In the genomic region with DNA sequence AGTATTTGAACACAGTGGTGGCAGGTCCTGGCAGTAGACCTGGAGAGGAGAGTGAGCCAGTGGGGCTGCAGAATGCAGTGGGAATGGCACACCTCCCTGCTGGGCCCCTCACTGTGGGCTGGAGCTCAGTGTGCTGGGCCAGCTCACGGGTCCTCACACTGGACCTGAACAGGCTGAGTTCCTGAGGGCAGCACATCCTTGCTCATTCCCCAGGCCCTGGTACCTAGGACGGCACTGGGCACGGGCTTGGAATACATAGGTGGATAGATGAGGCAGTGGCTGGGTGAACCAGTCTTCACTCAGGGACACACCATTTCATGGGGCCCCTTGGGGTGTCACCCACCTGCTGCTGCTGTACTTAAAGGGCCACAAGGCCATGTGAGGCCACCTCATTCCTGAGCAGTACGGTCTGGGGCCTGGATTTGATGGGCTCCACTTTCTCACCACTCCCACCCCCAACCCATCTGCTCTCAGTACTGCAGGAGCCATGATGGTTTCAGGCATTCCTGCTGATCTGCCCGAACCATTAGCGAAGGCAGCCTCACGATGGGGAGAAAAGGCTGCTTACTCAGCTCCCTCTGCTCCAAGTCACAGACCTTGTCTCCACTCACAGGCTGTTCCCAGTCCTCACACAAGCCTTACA, we compare ENCODE assay signal across 17 cellular contexts. TPM values are rescaled to one million over a fixed set of nuclear protein-coding genes. Genes with fewer than 3 reads are reported as not detected.
A peak's percentile ranks its signal among the peaks of the same experiment; 100 is the strongest.
DNase-seq lines count a peak whose midpoint lies in the region; ATAC-seq, FAIRE-seq and TF ChIP-seq lines count a peak whose summit lies in the region.
"Had no signal": no experiment of that assay in that cellular context is flagged by ENCODE, and none has a peak within 500 bp of the region (broad histone marks: within the 10 kb centered on the region; RNA-seq: fewer than 3 reads in every experiment).

No MANE protein-coding gene starts in this region.

- peak overlapping the region; percentile 12 for H3K4me2 ChIP-seq in keratinocyte (ENCODE audit: control insufficient read depth, extremely low read depth, insufficient read depth, low read depth, low read length)

- H3K9me1 ChIP-seq in keratinocyte (ENCODE audit: control insufficient read depth, extremely low read depth, insufficient read depth, low read length), result no peaks in the 10 kb centered on the region

- H3K36me3 ChIP-seq in keratinocyte (ENCODE audit: control insufficient read depth in 2 of 2, extremely low read depth in 1 of 2, insufficient read depth in 2 of 2, low read length in 2 of 2) (peaks cover 8 to 9% of the 10 kb centered on the region in 2 experiments), stomach smooth muscle (ENCODE audit: control insufficient read depth in 2 of 2, insufficient read depth in 2 of 2, low read length in 2 of 2) (peaks cover 7 to 9% of the 10 kb centered on the region in 2 donors), thyroid gland (no peaks in the 10 kb centered on the region)

- no peaks in the 10 kb centered on the region for H3K27me3 ChIP-seq in keratinocyte (ENCODE audit: control insufficient read depth, extremely low read depth, insufficient read depth, low read length)
- no peaks in the 10 kb centered on the region for H3K27me3 ChIP-seq in stomach smooth muscle (ENCODE audit: control insufficient read depth in 1 of 2, insufficient read depth in 2 of 2, low read length in 2 of 2)
- H3K27me3 ChIP-seq in thyroid gland, result no peaks in the 10 kb centered on the region

- TF ChIP-seq CTCF in keratinocyte (optimal IDR thresholded peaks at IDR 0.05 in 1 of 3, IDR thresholded peaks at IDR 0.05 in 1 of 3, conservative IDR thresholded peaks at IDR 0.05 in 1 of 3; ENCODE audit: extremely low read depth in 1 of 3, insufficient read depth in 2 of 3, low read length in 3 of 3) (no peak), thyroid gland (IDR thresholded peaks at IDR 0.05) (no peak)

- H3K27me3 Mint-ChIP-seq in activated naive CD8-positive, alpha-beta T cell treated with anti-CD3 and anti-CD28 coated beads for 36 hours, result no peaks in the 10 kb centered on the region
- no peaks in the 10 kb centered on the region for H3K27me3 Mint-ChIP-seq in activated naive CD8-positive, alpha-beta T cell treated with anti-CD3 and anti-CD28 coated beads, Interleukin-2, amount 50 U/mL, for 24 hours
- H3K27me3 Mint-ChIP-seq in T-helper 17 cell, result no peaks in the 10 kb centered on the region
- H3K27me3 Mint-ChIP-seq: natural killer cell treated with Interleukin-12 subunit alpha and Interleukin-12 subunit beta and Interleukin-15 and Interleukin-18, amount 100 ng/mL, for 72 hours had no signal

- H3K27ac ChIP-seq in keratinocyte (ENCODE audit: control insufficient read depth, insufficient read depth, low read length) (no peak overlapping the region), stomach smooth muscle (ENCODE audit: low read length) (peak overlapping the region; percentile 41), thyroid gland (no peak overlapping the region)

- peaks cover 22% of the 10 kb centered on the region for H3K4me1 Mint-ChIP-seq in activated naive CD8-positive, alpha-beta T cell treated with anti-CD3 and anti-CD28 coated beads for 36 hours
- H3K4me1 Mint-ChIP-seq in activated naive CD8-positive, alpha-beta T cell treated with anti-CD3 and anti-CD28 coated beads, Interleukin-2, amount 50 U/mL, for 24 hours, result peaks cover 31% of the 10 kb centered on the region
- peaks cover 30% of the 10 kb centered on the region for H3K4me1 Mint-ChIP-seq in T-helper 17 cell

- dilution Hi-C loops in keratinocyte (cut with MboI; ENCODE audit: extremely low pct_ligation_motif_present, low sequenced_read_pairs), result no loop called here

- no peak overlapping the region for H3K4me3 ChIP-seq in keratinocyte (ENCODE audit: control insufficient read depth in 2 of 3, extremely low read depth in 1 of 3, insufficient read depth in 2 of 3, low read depth in 1 of 3, low read length in 3 of 3)
- no peak overlapping the region for H3K4me3 ChIP-seq in stomach smooth muscle (ENCODE audit: low read length in 2 of 2)
- no peak overlapping the region for H3K4me3 ChIP-seq in thyroid gland (replicated peaks in 1 of 3)

- H3K9me3 ChIP-seq in T-helper 17 cell (ENCODE audit: control insufficient read depth, low read length, poor library complexity, severe bottlenecking) (no peaks in the 10 kb centered on the region), keratinocyte (ENCODE audit: control insufficient read depth, low read depth, low read length) (no peaks in the 10 kb centered on the region), stomach smooth muscle (ENCODE audit: control insufficient read depth in 2 of 2, low read length in 2 of 2) (no peaks in the 10 kb centered on the region), thyroid gland (no peaks in the 10 kb centered on the region)

- no peak for FAIRE-seq in keratinocyte (lab: Jason Lieb, UNC)
- FAIRE-seq: bronchial epithelial cell, HTR-8/SVneo, islet of Langerhans had no signal

- ATAC-seq in activated naive CD8-positive, alpha-beta T cell treated with anti-CD3 and anti-CD28 coated beads, Interleukin-2, amount 50 U/mL, for 24 hours, result no peak
- no peak for ATAC-seq in T-helper 17 cell
- ATAC-seq in HG02623 (IDR thresholded peaks at IDR 0.05; ENCODE audit: unreplicated experiment), result no peak
- ATAC-seq: natural killer cell treated with Interleukin-12 subunit alpha and Interleukin-12 subunit beta and Interleukin-15 and Interleukin-18, amount 100 ng/mL, for 72 hours; right cardiac atrium had no signal

- no peak for DNase-seq in activated naive CD8-positive, alpha-beta T cell treated with anti-CD3 and anti-CD28 coated beads for 36 hours
- no peak for DNase-seq in activated naive CD8-positive, alpha-beta T cell treated with anti-CD3 and anti-CD28 coated beads, Interleukin-2, amount 50 U/mL, for 24 hours
- DNase-seq in T-helper 17 cell, result no peak
- no peak for DNase-seq in keratinocyte (ENCODE audit: low read depth, low spot score)
- DNase-seq in thyroid gland, result no peak
- no peak for DNase-seq in hypothalamus (lab: John Stamatoyannopoulos, UW)
- DNase-seq: activated CD4-positive, CD25-positive, alpha-beta regulatory T cell treated with anti-CD3 and anti-CD28 coated beads, Interleukin-2, amount 50 U/mL, for 72 hours; NCI-H1436 treated with DMSO at 0.1 percent for 48 hours; NCI-H446; right cardiac atrium; SIG-M5 had no signal

- H3K9ac ChIP-seq in keratinocyte (ENCODE audit: control insufficient read depth, extremely low read depth, insufficient read depth, low read length) (no peak overlapping the region), stomach smooth muscle (ENCODE audit: low read length in 2 of 2) (no peak overlapping the region)

- peaks cover 9% of the 10 kb centered on the region for H3K36me3 Mint-ChIP-seq in activated naive CD8-positive, alpha-beta T cell treated with anti-CD3 and anti-CD28 coated beads for 36 hours
- peaks cover 26% of the 10 kb centered on the region for H3K36me3 Mint-ChIP-seq in activated naive CD8-positive, alpha-beta T cell treated with anti-CD3 and anti-CD28 coated beads, Interleukin-2, amount 50 U/mL, for 24 hours (ENCODE audit: low read depth)
- H3K36me3 Mint-ChIP-seq in T-helper 17 cell (ENCODE audit: low read depth), result peaks cover 4% of the 10 kb centered on the region
- H3K36me3 Mint-ChIP-seq: natural killer cell treated with Interleukin-12 subunit alpha and Interleukin-12 subunit beta and Interleukin-15 and Interleukin-18, amount 100 ng/mL, for 72 hours had no signal

- no peak for TF ChIP-seq POLR2A in thyroid gland (IDR thresholded peaks at IDR 0.05)

- H3K4me1 ChIP-seq in keratinocyte (ENCODE audit: control insufficient read depth, extremely low read depth, insufficient read depth, low read length) (peaks cover 12% of the 10 kb centered on the region), stomach smooth muscle (ENCODE audit: control insufficient read depth, insufficient read depth, low read length) (peaks cover 24% of the 10 kb centered on the region), thyroid gland (peaks cover 8 to 10% of the 10 kb centered on the region in 2 donors)

- WGBS in thyroid gland, 2 donors, result 79 to 95% methylated on average over 5 to 7 of the region's 7 CpGs

- H3K4me3 Mint-ChIP-seq in activated naive CD8-positive, alpha-beta T cell treated with anti-CD3 and anti-CD28 coated beads for 36 hours, result no peak overlapping the region
- H3K4me3 Mint-ChIP-seq in activated naive CD8-positive, alpha-beta T cell treated with anti-CD3 and anti-CD28 coated beads, Interleukin-2, amount 50 U/mL, for 24 hours, result no peak overlapping the region
- no peak overlapping the region for H3K4me3 Mint-ChIP-seq in T-helper 17 cell
- H3K4me3 Mint-ChIP-seq: natural killer cell treated with Interleukin-12 subunit alpha and Interleukin-12 subunit beta and Interleukin-15 and Interleukin-18, amount 100 ng/mL, for 72 hours had no signal

- no peaks in the 10 kb centered on the region for H3K9me3 Mint-ChIP-seq in activated naive CD8-positive, alpha-beta T cell treated with anti-CD3 and anti-CD28 coated beads for 36 hours
- no peaks in the 10 kb centered on the region for H3K9me3 Mint-ChIP-seq in activated naive CD8-positive, alpha-beta T cell treated with anti-CD3 and anti-CD28 coated beads, Interleukin-2, amount 50 U/mL, for 24 hours
- H3K9me3 Mint-ChIP-seq: natural killer cell treated with Interleukin-12 subunit alpha and Interleukin-12 subunit beta and Interleukin-15 and Interleukin-18, amount 100 ng/mL, for 72 hours had no signal

- peak overlapping the region; percentile 47 for H3K27ac Mint-ChIP-seq in activated naive CD8-positive, alpha-beta T cell treated with anti-CD3 and anti-CD28 coated beads for 36 hours
- H3K27ac Mint-ChIP-seq in activated naive CD8-positive, alpha-beta T cell treated with anti-CD3 and anti-CD28 coated beads, Interleukin-2, amount 50 U/mL, for 24 hours, result no peak overlapping the region
- peak overlapping the region; percentile 92 for H3K27ac Mint-ChIP-seq in T-helper 17 cell

- H2AFZ ChIP-seq in keratinocyte (ENCODE audit: control insufficient read depth, low read length), result no peak overlapping the region

- H3K79me2 ChIP-seq in keratinocyte (ENCODE audit: control insufficient read depth, insufficient read depth, low read length), result peaks cover 16% of the 10 kb centered on the region

- H4K20me1 ChIP-seq in keratinocyte (ENCODE audit: control insufficient read depth, extremely low read depth, insufficient read depth, low read length), result no peaks in the 10 kb centered on the region

- intact Hi-C loops in thyroid gland (cut with DNase I), result no loop called here

RNA-seq across cellular contexts. Expression of a gene that starts 4.2 kb away (rescaled TPM):
- 10 to 100 TPM; 18.1 to 20.8 TPM for total RNA-seq in activated naive CD8-positive, alpha-beta T cell treated with anti-CD3 and anti-CD28 coated beads for 36 hours
- total RNA-seq in T-helper 17 cell (1 to 10 TPM; 3.1 to 4.1 TPM), thyroid gland (10 to 100 TPM in 3 of 4 donors, 1 to 10 TPM in 1; 6.2 to 24.3 (median 14.1) TPM)
- 12.4 to 16.3 TPM (median 14.4 TPM) in 3 replicates for polyA plus RNA-seq in keratinocyte
- polyA plus RNA-seq in keratinocyte (2011; ENCODE audit: low read depth), result 1.5 TPM
- polyA plus RNA-seq in keratinocyte (2011; cell fraction: cytosol; rRNA removed), result 9.3 and 11.4 TPM in 2 replicates
- 12.7 and 14.5 TPM in 2 replicates for polyA plus RNA-seq in keratinocyte (2011; cell fraction: nucleus; rRNA removed)
- polyA plus RNA-seq in keratinocyte (2012; ENCODE audit: low replicate concordance), result 6.9 and 16.0 TPM in 2 replicates
- 8.2 to 18.4 TPM (median 12.3 TPM) in 3 replicates for polyA minus RNA-seq in keratinocyte
- polyA minus RNA-seq in keratinocyte (2011; cell fraction: cytosol; rRNA and poly(A)+ RNA removed), result 8.1 TPM
- 5.5 and 6.4 TPM in 2 replicates for polyA minus RNA-seq in keratinocyte (2011; cell fraction: nucleus; rRNA and poly(A)+ RNA removed)
